ENCODE assay signal across 1 cellular context in genomic region chr1:5955479-5955977, GRCh38.
TF ChIP-seq lines count a peak whose summit lies in the region.

No MANE protein-coding gene starts in this region.

TF ChIP-seq in HepG2, 621 proteins besides CTCF, POLR2A, EP300 and RAD21 (continued from another document):
- TF ChIP-seq SP1 (IDR thresholded peaks at IDR 0.05): no peak
- TF ChIP-seq SP1 (CRISPR knock-in tag; IDR thresholded peaks at IDR 0.05): no peak; the same call in 1 of the 2 replicates
- TF ChIP-seq NONO (IDR thresholded peaks at IDR 0.05): no peak
- peak; percentile 58; the same call in 1 of the 2 replicates for TF ChIP-seq NONO (CRISPR knock-in tag; conservative IDR thresholded peaks at IDR 0.05)
- no peak for TF ChIP-seq STAT5B (CRISPR knock-in tag; IDR thresholded peaks at IDR 0.05)
- TF ChIP-seq ZNF331 (CRISPR knock-in tag; IDR thresholded peaks at IDR 0.05): peak; percentile 96
- TF ChIP-seq ZNF501 (CRISPR knock-in tag; IDR thresholded peaks at IDR 0.05): no peak
- no peak for TF ChIP-seq NFKB2 (CRISPR knock-in tag; IDR thresholded peaks at IDR 0.05; ENCODE audit: borderline replicate concordance)
- TF ChIP-seq HMGXB3 (CRISPR knock-in tag; IDR thresholded peaks at IDR 0.05; ENCODE audit: borderline replicate concordance): 0 out of 2 replicates have a peak, but pooled peaks have one; percentile 19
- peak; percentile 40; the same call in 1 of the 2 replicates for TF ChIP-seq ZSCAN25 (CRISPR knock-in tag; IDR thresholded peaks at IDR 0.05)
- peak; percentile 87 for TF ChIP-seq FOXK2 (IDR thresholded peaks at IDR 0.05)
- peak; percentile 15; the same call in 1 of the 2 replicates for TF ChIP-seq YEATS2 (CRISPR knock-in tag; IDR thresholded peaks at IDR 0.05; ENCODE audit: borderline replicate concordance)
- TF ChIP-seq SMAD3 (CRISPR knock-in tag; IDR thresholded peaks at IDR 0.05): peak; percentile 77; the same call in 1 of the 2 replicates
- TF ChIP-seq GFI1 (CRISPR knock-in tag; IDR thresholded peaks at IDR 0.05; ENCODE audit: borderline replicate concordance): peak; percentile 82
- no peak for TF ChIP-seq NFRKB (IDR thresholded peaks at IDR 0.05)
- TF ChIP-seq RNF2 (conservative IDR thresholded peaks at IDR 0.05; ENCODE audit: low read depth): no peak
- TF ChIP-seq ZNF281 (CRISPR knock-in tag; IDR thresholded peaks at IDR 0.05; ENCODE audit: borderline replicate concordance): peak; percentile 38; the same call in 1 of the 2 replicates
- TF ChIP-seq SAP130 (CRISPR knock-in tag; IDR thresholded peaks at IDR 0.05; ENCODE audit: low read depth): peak; percentile 92
- TF ChIP-seq, protein P1, sequence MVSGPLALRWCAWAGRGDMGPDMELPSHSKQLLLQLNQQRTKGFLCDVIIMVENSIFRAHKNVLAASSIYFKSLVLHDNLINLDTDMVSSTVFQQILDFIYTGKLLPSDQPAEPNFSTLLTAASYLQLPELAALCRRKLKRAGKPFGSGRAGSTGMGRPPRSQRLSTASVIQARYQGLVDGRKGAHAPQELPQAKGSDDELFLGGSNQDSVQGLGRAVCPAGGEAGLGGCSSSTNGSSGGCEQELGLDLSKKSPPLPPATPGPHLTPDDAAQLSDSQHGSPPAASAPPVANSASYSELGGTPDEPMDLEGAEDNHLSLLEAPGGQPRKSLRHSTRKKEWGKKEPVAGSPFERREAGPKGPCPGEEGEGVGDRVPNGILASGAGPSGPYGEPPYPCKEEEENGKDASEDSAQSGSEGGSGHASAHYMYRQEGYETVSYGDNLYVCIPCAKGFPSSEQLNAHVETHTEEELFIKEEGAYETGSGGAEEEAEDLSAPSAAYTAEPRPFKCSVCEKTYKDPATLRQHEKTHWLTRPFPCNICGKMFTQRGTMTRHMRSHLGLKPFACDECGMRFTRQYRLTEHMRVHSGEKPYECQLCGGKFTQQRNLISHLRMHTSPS (CRISPR knock-in tag; IDR thresholded peaks at IDR 0.05; ENCODE audit: low read depth): no peak
- peak; percentile 45 for TF ChIP-seq SKI (IDR thresholded peaks at IDR 0.05; ENCODE audit: partially characterized antibody)
- no peak for TF ChIP-seq ZNF780A (CRISPR knock-in tag; IDR thresholded peaks at IDR 0.05)
- peak; percentile 47; the same call in 1 of the 2 replicates for TF ChIP-seq TAF1 (CRISPR knock-in tag; IDR thresholded peaks at IDR 0.05)
- no peak for TF ChIP-seq ARNT (IDR thresholded peaks at IDR 0.05)
- TF ChIP-seq PPARG (CRISPR knock-in tag; conservative IDR thresholded peaks at IDR 0.05): peak; percentile 68
- peak; percentile 100 for TF ChIP-seq SOX5 (CRISPR knock-in tag; IDR thresholded peaks at IDR 0.05; ENCODE audit: borderline replicate concordance)
- TF ChIP-seq ESRRA (CRISPR knock-in tag; IDR thresholded peaks at IDR 0.05; ENCODE audit: low read depth): 0 out of 2 replicates have a peak, but pooled peaks have one; percentile 34
- TF ChIP-seq, protein P2, sequence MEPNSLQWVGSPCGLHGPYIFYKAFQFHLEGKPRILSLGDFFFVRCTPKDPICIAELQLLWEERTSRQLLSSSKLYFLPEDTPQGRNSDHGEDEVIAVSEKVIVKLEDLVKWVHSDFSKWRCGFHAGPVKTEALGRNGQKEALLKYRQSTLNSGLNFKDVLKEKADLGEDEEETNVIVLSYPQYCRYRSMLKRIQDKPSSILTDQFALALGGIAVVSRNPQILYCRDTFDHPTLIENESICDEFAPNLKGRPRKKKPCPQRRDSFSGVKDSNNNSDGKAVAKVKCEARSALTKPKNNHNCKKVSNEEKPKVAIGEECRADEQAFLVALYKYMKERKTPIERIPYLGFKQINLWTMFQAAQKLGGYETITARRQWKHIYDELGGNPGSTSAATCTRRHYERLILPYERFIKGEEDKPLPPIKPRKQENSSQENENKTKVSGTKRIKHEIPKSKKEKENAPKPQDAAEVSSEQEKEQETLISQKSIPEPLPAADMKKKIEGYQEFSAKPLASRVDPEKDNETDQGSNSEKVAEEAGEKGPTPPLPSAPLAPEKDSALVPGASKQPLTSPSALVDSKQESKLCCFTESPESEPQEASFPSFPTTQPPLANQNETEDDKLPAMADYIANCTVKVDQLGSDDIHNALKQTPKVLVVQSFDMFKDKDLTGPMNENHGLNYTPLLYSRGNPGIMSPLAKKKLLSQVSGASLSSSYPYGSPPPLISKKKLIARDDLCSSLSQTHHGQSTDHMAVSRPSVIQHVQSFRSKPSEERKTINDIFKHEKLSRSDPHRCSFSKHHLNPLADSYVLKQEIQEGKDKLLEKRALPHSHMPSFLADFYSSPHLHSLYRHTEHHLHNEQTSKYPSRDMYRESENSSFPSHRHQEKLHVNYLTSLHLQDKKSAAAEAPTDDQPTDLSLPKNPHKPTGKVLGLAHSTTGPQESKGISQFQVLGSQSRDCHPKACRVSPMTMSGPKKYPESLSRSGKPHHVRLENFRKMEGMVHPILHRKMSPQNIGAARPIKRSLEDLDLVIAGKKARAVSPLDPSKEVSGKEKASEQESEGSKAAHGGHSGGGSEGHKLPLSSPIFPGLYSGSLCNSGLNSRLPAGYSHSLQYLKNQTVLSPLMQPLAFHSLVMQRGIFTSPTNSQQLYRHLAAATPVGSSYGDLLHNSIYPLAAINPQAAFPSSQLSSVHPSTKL (CRISPR knock-in tag; IDR thresholded peaks at IDR 0.05): peak; percentile 92
- 0 out of 2 replicates have a peak, but pooled peaks have one; percentile 44 for TF ChIP-seq ZMYM3 (CRISPR knock-in tag; IDR thresholded peaks at IDR 0.05)
- peak; percentile 99 for TF ChIP-seq GATAD2A (CRISPR knock-in tag; IDR thresholded peaks at IDR 0.05)
- TF ChIP-seq MED13 (CRISPR knock-in tag; IDR thresholded peaks at IDR 0.05): 0 out of 2 replicates have a peak, but pooled peaks have one; percentile 41
- TF ChIP-seq MAFF (IDR thresholded peaks at IDR 0.05; ENCODE audit: low read depth, low read length): 0 out of 2 replicates have a peak, but pooled peaks have one; percentile 14
- TF ChIP-seq MEF2D (CRISPR knock-in tag; IDR thresholded peaks at IDR 0.05): peak; percentile 46; the same call in 1 of the 2 replicates
- peak; percentile 99 for TF ChIP-seq SOX13 (IDR thresholded peaks at IDR 0.05)
- peak in 1 of 2 experiments; percentile 100; a peak in 2 of 4 replicates for TF ChIP-seq SOX13 (CRISPR knock-in tag; conservative IDR thresholded peaks at IDR 0.05 in 1 of 2, IDR thresholded peaks at IDR 0.05 in 1 of 2)
- TF ChIP-seq MEIS2 (CRISPR knock-in tag; IDR thresholded peaks at IDR 0.05): 0 out of 2 replicates have a peak, but pooled peaks have one; percentile 75
TF ChIP-seq in HepG2: peak in this region for 177.
